26 cellular contexts compared by ENCODE assay signal in genomic region chr17:20987511-20987910, GRCh38.
"Had no signal": no experiment of that assay in that cellular context is flagged by ENCODE, and none has a peak within 500 bp of the region (broad histone marks: within the 10 kb centered on the region; RNA-seq: fewer than 3 reads in every experiment).

No MANE protein-coding gene starts in this region.

- H3K4me3 ChIP-seq: ascending aorta, body of pancreas, MG63, PC-9 had no signal

- H3K9me3 ChIP-seq: ascending aorta, body of pancreas, MG63 had no signal

- H3K4me2 ChIP-seq: KMS-11, PC-9 had no signal

- H3K4me3 Mint-ChIP-seq: activated CD8-positive, alpha-beta T cell treated with anti-CD3 and anti-CD28 coated beads, Interleukin-2, amount 10 ng/mL, durations not matched to agents 7 days and 5 days; activated naive CD8-positive, alpha-beta T cell treated with anti-CD3 and anti-CD28 coated beads, Interleukin-2, amount 50 U/mL, for 24 hours; T-helper 17 cell; WTC11 had no signal

- H3K27me3 ChIP-seq: ascending aorta, body of pancreas, MG63 had no signal

- H3K36me3 Mint-ChIP-seq: activated naive CD4-positive, alpha-beta T cell treated with anti-CD3 and anti-CD28 coated beads, Interleukin-2, amount 50 U/mL, for 72 hours had no signal

- H3K4me1 ChIP-seq: ascending aorta had no signal

- ATAC-seq: activated CD8-positive, alpha-beta T cell treated with anti-CD3 and anti-CD28 coated beads, Interleukin-2, amount 10 ng/mL, durations not matched to agents 7 days and 5 days; activated naive CD4-positive, alpha-beta T cell treated with anti-CD3 and anti-CD28 coated beads, Interleukin-2, amount 50 U/mL, for 72 hours; activated naive CD8-positive, alpha-beta T cell treated with anti-CD3 and anti-CD28 coated beads, Interleukin-2, amount 50 U/mL, for 24 hours; body of pancreas; T-helper 17 cell; WTC11 had no signal

- DNase-seq: activated CD4-positive, alpha-beta T cell treated with anti-CD3 and anti-CD28 coated beads for 48 hours; activated CD4-positive, alpha-beta T cell treated with anti-CD3 and anti-CD28 coated beads, Interleukin-2, amount 50 U/mL, for 4 hours; activated CD4-positive, CD25-positive, alpha-beta regulatory T cell treated with anti-CD3 and anti-CD28 coated beads, Interleukin-2, amount 50 U/mL, for 72 hours; activated CD8-positive, alpha-beta T cell treated with anti-CD3 and anti-CD28 coated beads, Interleukin-2, amount 10 ng/mL, durations not matched to agents 7 days and 5 days; activated effector memory CD4-positive, alpha-beta T cell treated with anti-CD3 and anti-CD28 coated beads, Interleukin-2, amount 50 U/mL, for 16 hours; activated naive CD4-positive, alpha-beta T cell treated with Interleukin-2 at 50 U/mL for 16 hours; activated naive CD8-positive, alpha-beta T cell treated with anti-CD3 and anti-CD28 coated beads, Interleukin-2, amount 50 U/mL, for 24 hours; activated T-cell treated with anti-CD3 and anti-CD28 coated beads, Interleukin-2, amount 50 U/mL, for 1 hour; amniotic stem cell; body of pancreas; MG63; MV-4-11; NCI-H1092 treated with DMSO at 0.1 percent for 48 hours; NCI-H1417 treated with DMSO at 0.1 percent for 48 hours; NCI-H1694; NCI-H2029; NCI-H510A treated with DMSO at 0.1 percent for 48 hours; NCI-H69; PC-9; SIG-M5; T-helper 9 cell had no signal

- H2AFZ ChIP-seq: PC-9 had no signal

- H3K27ac ChIP-seq: ascending aorta, body of pancreas, KMS-11, PC-9 had no signal

- H3K36me3 ChIP-seq: ascending aorta, MG63 had no signal

- H3K9me3 Mint-ChIP-seq: activated naive CD4-positive, alpha-beta T cell treated with anti-CD3 and anti-CD28 coated beads, Interleukin-2, amount 50 U/mL, for 72 hours; activated naive CD8-positive, alpha-beta T cell treated with anti-CD3 and anti-CD28 coated beads, Interleukin-2, amount 50 U/mL, for 24 hours had no signal

- H3K9ac ChIP-seq: KMS-11 had no signal

- H3K27me3 Mint-ChIP-seq: activated naive CD8-positive, alpha-beta T cell treated with anti-CD3 and anti-CD28 coated beads, Interleukin-2, amount 50 U/mL, for 24 hours had no signal

- H3K4me1 Mint-ChIP-seq: activated naive CD8-positive, alpha-beta T cell treated with anti-CD3 and anti-CD28 coated beads, Interleukin-2, amount 50 U/mL, for 24 hours; WTC11 had no signal

- H3K27ac Mint-ChIP-seq: activated CD8-positive, alpha-beta T cell treated with anti-CD3 and anti-CD28 coated beads, Interleukin-2, amount 10 ng/mL, durations not matched to agents 7 days and 5 days; activated naive CD4-positive, alpha-beta T cell treated with anti-CD3 and anti-CD28 coated beads, Interleukin-2, amount 50 U/mL, for 72 hours; activated naive CD8-positive, alpha-beta T cell treated with anti-CD3 and anti-CD28 coated beads, Interleukin-2, amount 50 U/mL, for 24 hours; T-helper 17 cell; WTC11 had no signal
